13 cellular contexts compared by ENCODE assay signal in the genomic region with DNA sequence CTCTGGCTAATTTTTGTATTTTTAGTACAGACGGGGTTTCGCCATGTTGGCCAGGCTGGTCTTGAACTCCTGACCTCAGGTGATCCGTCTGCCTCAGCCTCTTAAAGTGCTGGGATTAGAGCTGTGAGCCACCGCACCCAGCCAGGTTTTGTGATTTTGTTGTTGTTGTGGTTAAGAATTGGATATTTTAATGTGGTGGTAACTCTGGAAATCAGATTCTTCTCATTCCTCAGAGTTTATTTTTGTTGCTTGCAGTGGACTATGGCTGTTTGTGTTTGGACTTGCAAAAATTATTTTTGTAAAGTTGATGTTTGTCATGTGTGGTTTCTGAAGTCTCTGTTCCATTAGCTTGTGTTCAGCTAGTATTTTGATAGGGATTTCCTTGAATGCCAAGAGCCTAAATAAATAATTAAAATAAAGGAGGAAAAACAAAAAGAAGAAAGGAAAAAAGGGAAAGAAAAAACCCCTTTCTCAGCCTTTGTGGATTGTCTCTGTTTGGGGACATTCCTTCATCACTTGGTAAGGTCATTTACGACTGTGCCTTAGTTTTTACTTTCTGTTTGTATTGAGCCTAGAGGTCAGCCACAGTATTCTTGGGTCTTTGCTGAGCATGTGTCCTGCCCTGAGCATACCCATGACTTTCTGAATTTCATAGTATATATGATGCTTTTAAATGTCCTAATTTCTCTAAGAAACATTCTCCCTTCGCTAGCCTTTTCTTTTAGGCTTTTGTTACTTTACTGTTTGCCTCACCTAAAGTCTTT. TPM values are rescaled to one million over a fixed set of nuclear protein-coding genes. Genes with fewer than 3 reads are reported as not detected.
DNase-seq lines count a peak whose midpoint lies in the region; ATAC-seq and TF ChIP-seq lines count a peak whose summit lies in the region.
"Had no signal": no experiment of that assay in that cellular context is flagged by ENCODE, and none has a peak within 500 bp of the region (broad histone marks: within the 10 kb centered on the region; RNA-seq: fewer than 3 reads in every experiment).

No MANE protein-coding gene starts in this region.

- peaks cover 3% of the 10 kb centered on the region for H3K36me3 Mint-ChIP-seq in CD8-positive, alpha-beta T cell
- H3K36me3 Mint-ChIP-seq in HFFc6 (ENCODE audit: low read depth), result peaks cover 48% of the 10 kb centered on the region
- H3K36me3 Mint-ChIP-seq in T-cell, result peaks cover 11% of the 10 kb centered on the region

- H3K36me3 ChIP-seq in CD8-positive, alpha-beta T cell (ENCODE audit: insufficient read depth, low read length), result no peaks in the 10 kb centered on the region
- H3K36me3 ChIP-seq in osteoblast (ENCODE audit: insufficient read depth, low read length), result no peaks in the 10 kb centered on the region
- H3K36me3 ChIP-seq: lower lobe of right lung, suprapubic skin had no signal

- no peak for DNase-seq in CD8-positive, alpha-beta T cell
- DNase-seq in HFFc6 (peak; percentile 48), cardiac fibroblast (ENCODE audit: low read depth in 2 of 2) (peak; percentile 20 to 77), osteoblast (ENCODE audit: insufficient read length, low spot score, missing footprints) (no peak), NCI-H2107 (lab: John Stamatoyannopoulos, UW) (no peak), T-cell (no peak)
- DNase-seq: DMS153, lower lobe of right lung, NCI-H1436 treated with DMSO at 0.1 percent for 48 hours, NCI-H524 treated with DMSO at 0.1 percent for 48 hours, posterior cingulate gyrus had no signal

- no peak overlapping the region for H3K4me3 Mint-ChIP-seq in CD8-positive, alpha-beta T cell
- H3K4me3 Mint-ChIP-seq in HFFc6 (peak overlapping the region; percentile 30), T-cell (peak overlapping the region in 1 of 3 donors; percentile 22)

- intact Hi-C loops in CD8-positive, alpha-beta T cell (cut with DNase I, micrococcal nuclease), result no loop called here

- H3K4me2 ChIP-seq in osteoblast (ENCODE audit: insufficient read depth, low read length), result peak overlapping the region; percentile 37

- no peak overlapping the region for H3K27ac ChIP-seq in CD8-positive, alpha-beta T cell (ENCODE audit: low read depth, low read length)
- peak overlapping the region; percentile 61 for H3K27ac ChIP-seq in osteoblast (ENCODE audit: low read depth, low read length)
- H3K27ac ChIP-seq: lower lobe of right lung, suprapubic skin had no signal

- H3K4me1 ChIP-seq in CD8-positive, alpha-beta T cell (ENCODE audit: insufficient read depth, low read length), result peaks cover 16% of the 10 kb centered on the region
- H3K4me1 ChIP-seq in osteoblast (ENCODE audit: insufficient read depth, low read length), result peaks cover 25% of the 10 kb centered on the region
- H3K4me1 ChIP-seq: lower lobe of right lung, suprapubic skin had no signal

- peaks cover 75% of the 10 kb centered on the region for H3K79me2 ChIP-seq in osteoblast (ENCODE audit: insufficient read depth, low read length)

- no peaks in the 10 kb centered on the region for H3K9me3 ChIP-seq in CD8-positive, alpha-beta T cell (ENCODE audit: low read length)
- H3K9me3 ChIP-seq in osteoblast (ENCODE audit: low read depth, low read length), result no peaks in the 10 kb centered on the region
- H3K9me3 ChIP-seq: lower lobe of right lung had no signal

- H4K20me1 ChIP-seq in osteoblast (ENCODE audit: insufficient read depth, low read length), result peaks cover 2% of the 10 kb centered on the region

- peak overlapping the region; percentile 46 for H2AFZ ChIP-seq in osteoblast (ENCODE audit: low read length)

- CTCF ChIA-PET in CD8-positive, alpha-beta T cell (lab: Charles Lee), result interaction anchor here (1.2 kb wide), 1 partner anchor 20 kb away, joined by 3 read pairs; no protein-coding TSS in a partner anchor
- CTCF ChIA-PET in T-cell (lab: Charles Lee), result no interaction called here

- no peak for ATAC-seq in CD8-positive, alpha-beta T cell
- no peak for ATAC-seq in HG02981 (IDR thresholded peaks at IDR 0.05; ENCODE audit: unreplicated experiment)
- ATAC-seq in T-cell (replicated peaks in 1 of 4), result no peak

- TF ChIP-seq CTCF in CD8-positive, alpha-beta T cell (IDR thresholded peaks at IDR 0.05), result no peak
- TF ChIP-seq CTCF in HFFc6 (IDR thresholded peaks at IDR 0.05) (no peak), cardiac fibroblast (IDR thresholded peaks at IDR 0.05; ENCODE audit: low read depth, low read length) (no peak), osteoblast (IDR thresholded peaks at IDR 0.05; ENCODE audit: extremely low read depth, low read depth, low read length) (no peak)

- H3K27ac Mint-ChIP-seq in CD8-positive, alpha-beta T cell, result peak overlapping the region; percentile 81
- H3K27ac Mint-ChIP-seq in HFFc6, result peak overlapping the region; percentile 71
- H3K27ac Mint-ChIP-seq in T-cell, result peak overlapping the region in 1 of 2 donors; percentile 53

- no peak overlapping the region for H3K4me3 ChIP-seq in CD8-positive, alpha-beta T cell (ENCODE audit: low read depth, low read length)
- H3K4me3 ChIP-seq in cardiac fibroblast (replicated peaks in 1 of 2; ENCODE audit: low read depth in 2 of 2, low read length in 2 of 2) (no peak overlapping the region), osteoblast (ENCODE audit: insufficient read depth, low read length) (peak overlapping the region; percentile 28)
- H3K4me3 ChIP-seq: lower lobe of right lung, suprapubic skin had no signal

- no peaks in the 10 kb centered on the region for H3K27me3 ChIP-seq in CD8-positive, alpha-beta T cell (ENCODE audit: insufficient read depth, low read length)
- H3K27me3 ChIP-seq in osteoblast (ENCODE audit: insufficient read depth, low read length), result no peaks in the 10 kb centered on the region
- H3K27me3 ChIP-seq: suprapubic skin had no signal

- no peaks in the 10 kb centered on the region for H3K9me3 Mint-ChIP-seq in CD8-positive, alpha-beta T cell
- H3K9me3 Mint-ChIP-seq in HFFc6 (peaks cover 15% of the 10 kb centered on the region), T-cell (no peaks in the 10 kb centered on the region)

- peaks cover 31% of the 10 kb centered on the region for H3K4me1 Mint-ChIP-seq in CD8-positive, alpha-beta T cell (ENCODE audit: low read depth)
- H3K4me1 Mint-ChIP-seq in HFFc6 (ENCODE audit: low read depth) (peaks cover 47% of the 10 kb centered on the region), T-cell (peaks cover 24 to 33% (median 25%) of the 10 kb centered on the region in 3 donors)

- POLR2A ChIA-PET in CD8-positive, alpha-beta T cell (lab: Charles Lee), result interaction anchor here (0.6 kb wide), 1 partner anchor 29 kb away, joined by 3 read pairs; no protein-coding TSS in a partner anchor
- POLR2A ChIA-PET in T-cell (lab: Charles Lee), result interaction anchor here in 1 of 2 donors (0.6 kb wide), 1 partner anchor 28 kb away, joined by 3 read pairs; no protein-coding TSS in a partner anchor

- no peaks in the 10 kb centered on the region for H3K27me3 Mint-ChIP-seq in CD8-positive, alpha-beta T cell (ENCODE audit: low read depth)
- H3K27me3 Mint-ChIP-seq in HFFc6 (ENCODE audit: insufficient read depth) (peaks cover 3% of the 10 kb centered on the region; the same call in 1 of the 2 replicates), T-cell (no peaks in the 10 kb centered on the region)

RNA-seq across cellular contexts. Expression of gene PBX3, which starts 37.3 kb away (rescaled TPM):
- 10 to 100 TPM; 16.2 to 19.9 TPM for total RNA-seq in CD8-positive, alpha-beta T cell
- 10 to 100 TPM; 32.2 to 44.3 (median 40.3) TPM for total RNA-seq in HFFc6 (2021; fragmentation: NEBNext Ultra II Directional; extraction: Animal tissue kit (Norgen Biotek cat#: 25700))
- total RNA-seq in osteoblast (34.7 and 38.0 TPM in 2 replicates), T-cell (10 to 100 TPM; 12.3 to 30.6 (median 19.0) TPM)

Comparison
In these comparisons a context has a peak if more than half of its experiments do, and no peak if none do; other contexts are left out.
1. DNase-seq: peak in HFFc6 (single experiment) and cardiac fibroblast (2 of 2); none in CD8-positive, alpha-beta T cell (0 of 7), osteoblast (single experiment), NCI-H2107 (single experiment) and T-cell (0 of 34).